Comparison of ENCODE assay signal across 8 cellular contexts in genomic region chr18:26383454-26384270, GRCh38.
DNase-seq lines count a peak whose midpoint lies in the region; ATAC-seq and TF ChIP-seq lines count a peak whose summit lies in the region.

No MANE protein-coding gene starts in this region.

- no peak overlapping the region for H3K4me3 Mint-ChIP-seq in T-helper 2 cell treated with Interferon-gamma antibody and Interleukin-4, amounts not matched to agents 5 μg/mL and 100 μg/mL, for 36 hours

- H3K27me3 ChIP-seq in Loucy (ENCODE audit: insufficient read depth, low read length, poor library complexity, severe bottlenecking): no peaks in the 10 kb centered on the region

- H3K9me3 Mint-ChIP-seq in T-helper 2 cell treated with Interferon-gamma antibody and Interleukin-4, amounts not matched to agents 5 μg/mL and 100 μg/mL, for 36 hours: no peaks in the 10 kb centered on the region

- H3K36me3 ChIP-seq in Loucy (ENCODE audit: insufficient read depth, low read length): no peaks in the 10 kb centered on the region

- H3K9ac ChIP-seq in Loucy (ENCODE audit: low read depth, low read length, poor library complexity, severe bottlenecking): no peak overlapping the region

- H3K4me1 ChIP-seq in Loucy (ENCODE audit: insufficient read depth, low read length, poor library complexity, severe bottlenecking): peaks cover 5% of the 10 kb centered on the region

- no peak overlapping the region for H2AFZ ChIP-seq in Loucy (ENCODE audit: low read length)

- no peaks in the 10 kb centered on the region for H3K36me3 Mint-ChIP-seq in T-helper 2 cell treated with Interferon-gamma antibody and Interleukin-4, amounts not matched to agents 5 μg/mL and 100 μg/mL, for 36 hours (ENCODE audit: low read depth)

- H3K79me2 ChIP-seq in Loucy (ENCODE audit: insufficient read depth, low read length): no peaks in the 10 kb centered on the region

- no peaks in the 10 kb centered on the region for H3K9me3 ChIP-seq in Loucy (ENCODE audit: insufficient read depth, low read depth, low read length)

- H3K9me2 ChIP-seq in Loucy (replicated peaks; ENCODE audit: low read depth, low read length): no peaks in the 10 kb centered on the region

- H3K27ac Mint-ChIP-seq in T-helper 2 cell treated with Interferon-gamma antibody and Interleukin-4, amounts not matched to agents 5 μg/mL and 100 μg/mL, for 36 hours: no peak overlapping the region

- H3K27me3 Mint-ChIP-seq in T-helper 2 cell treated with Interferon-gamma antibody and Interleukin-4, amounts not matched to agents 5 μg/mL and 100 μg/mL, for 36 hours (ENCODE audit: low read depth): no peaks in the 10 kb centered on the region

- H3K4me3 ChIP-seq in Loucy (ENCODE audit: low read length, poor library complexity, severe bottlenecking): no peak overlapping the region
- no peak overlapping the region for H3K4me3 ChIP-seq in fibroblast of the aortic adventitia (ENCODE audit: low read depth, low read length)

- no peak overlapping the region for H3K4me2 ChIP-seq in Loucy (ENCODE audit: low read depth, low read length, poor library complexity, severe bottlenecking)

- no peaks in the 10 kb centered on the region for H4K20me1 ChIP-seq in Loucy (ENCODE audit: insufficient read depth, low read length, poor library complexity, severe bottlenecking)

- no peaks in the 10 kb centered on the region for H3K4me1 Mint-ChIP-seq in T-helper 2 cell treated with Interferon-gamma antibody and Interleukin-4, amounts not matched to agents 5 μg/mL and 100 μg/mL, for 36 hours (ENCODE audit: low read depth)

- TF ChIP-seq CTCF in Loucy (conservative IDR thresholded peaks at IDR 0.05; ENCODE audit: low read length) (peak; percentile 88), fibroblast of the aortic adventitia (IDR thresholded peaks at IDR 0.05; ENCODE audit: insufficient read depth, low read length) (peak; percentile 80)

- H3F3A ChIP-seq in Loucy (ENCODE audit: low read depth): no peaks in the 10 kb centered on the region

- peak; percentile 58 for DNase-seq in GM03348 (ENCODE audit: low spot score)
- DNase-seq in SKM-1 (lab: John Stamatoyannopoulos, UW; ENCODE audit: unreplicated experiment): peak; percentile 49
- DNase-seq in fibroblast of the aortic adventitia (ENCODE audit: low read depth): peak; percentile 80
- DNase-seq in non-pigmented ciliary epithelial cell (ENCODE audit: low read depth): peak; percentile 34
- DNase-seq in T-helper 2 cell treated with Interferon-gamma antibody and Interleukin-4, amounts not matched to agents 5 μg/mL and 100 μg/mL, for 36 hours (ENCODE audit: low spot score): no peak
- no peak for DNase-seq in stimulated activated CD4-positive, alpha-beta T cell treated with anti-CD3 and anti-CD28 coated beads, Interleukin-15, amount 100 ng/mL, for 24 hours

- peak; percentile 77 for ATAC-seq in GM21619 (IDR thresholded peaks at IDR 0.05; ENCODE audit: unreplicated experiment)

Comparison
In these comparisons a context has a peak if more than half of its experiments do, and no peak if none do; other contexts are left out.
1. DNase-seq: peak in GM03348 (single experiment), SKM-1 (single experiment), fibroblast of the aortic adventitia (single experiment) and non-pigmented ciliary epithelial cell (single experiment); none in T-helper 2 cell treated with Interferon-gamma antibody and Interleukin-4, amounts not matched to agents 5 μg/mL and 100 μg/mL, for 36 hours (single experiment) and stimulated activated CD4-positive, alpha-beta T cell treated with anti-CD3 and anti-CD28 coated beads, Interleukin-15, amount 100 ng/mL, for 24 hours (single experiment).